ENCODE assay signal across 8 cellular contexts in genomic region chr6:30396833-30397479, GRCh38. TPM values are rescaled to one million over a fixed set of nuclear protein-coding genes. Genes with fewer than 3 reads are reported as not detected.
DNase-seq lines count a peak whose midpoint lies in the region; ATAC-seq and TF ChIP-seq lines count a peak whose summit lies in the region.

No MANE protein-coding gene starts in this region.

- TF ChIP-seq CTCF in GM23338 (conservative IDR thresholded peaks at IDR 0.05; ENCODE audit: low read depth in 2 of 2) (peak; percentile 90 to 98), body of pancreas (IDR thresholded peaks at IDR 0.05) (peak; percentile 53 to 81 (median 77))

- no peak overlapping the region for H3K4me3 ChIP-seq in CD4-positive, CD25-positive, alpha-beta regulatory T cell (ENCODE audit: low read depth, low read length)
- H3K4me3 ChIP-seq in GM23338 (peak overlapping the region; percentile 40; the same call in 1 of the 2 replicates), body of pancreas (no peak overlapping the region), iPS-18c (ENCODE audit: insufficient read depth, low read depth, low read length) (0 out of 2 replicates have a peak overlapping the region, but pooled peaks have one; percentile 15)

- DNase-seq in CD4-positive, CD25-positive, alpha-beta regulatory T cell: peak; percentile 75 to 76 (median 76)
- DNase-seq in GM23338 (ENCODE audit: low spot score) (peak; percentile 95), NCI-H1930 (lab: John Stamatoyannopoulos, UW) (peak; percentile 58 to 79), UCSD-AML1 (lab: John Stamatoyannopoulos, UW; ENCODE audit: unreplicated experiment) (peak; percentile 83), body of pancreas (peak; percentile 74 to 88 (median 80))
- peak; percentile 70 to 90 for DNase-seq in stimulated activated CD4-positive, alpha-beta T cell treated with anti-CD3 and anti-CD28 coated beads, Interleukin-12 subunit alpha, Interleukin-12 subunit beta, amount 100 ng/mL, for 24 hours (ENCODE audit: low read depth in 2 of 2)

- H3K4me2 ChIP-seq in GM23338: peak overlapping the region; percentile 74

- H3K9me3 Mint-ChIP-seq in CD4-positive, CD25-positive, alpha-beta regulatory T cell: no peaks in the 10 kb centered on the region
- H3K9me3 Mint-ChIP-seq in GM23338: no peaks in the 10 kb centered on the region

- intact Hi-C loops in body of pancreas (cut with DNase I): no loop called here

- 16 to 39% methylated on average over 4 to 20 of the region's 20 CpGs for WGBS in body of pancreas, 2 donors

- H3K27me3 ChIP-seq in CD4-positive, CD25-positive, alpha-beta regulatory T cell (ENCODE audit: control insufficient read depth, insufficient read depth, low read length): peaks cover 27% of the 10 kb centered on the region
- 0 out of 2 replicates have a peak, but pooled peaks cover 5% of the 10 kb centered on the region for H3K27me3 ChIP-seq in GM23338 (ENCODE audit: insufficient read depth)
- no peaks in the 10 kb centered on the region for H3K27me3 ChIP-seq in body of pancreas

- H3K27ac ChIP-seq in CD4-positive, CD25-positive, alpha-beta regulatory T cell (ENCODE audit: insufficient read depth, low read length, poor library complexity, severe bottlenecking): no peak overlapping the region
- H3K27ac ChIP-seq in GM23338 (ENCODE audit: low read depth): no peak overlapping the region
- no peak overlapping the region for H3K27ac ChIP-seq in body of pancreas

- no peak for TF ChIP-seq POLR2A in body of pancreas (IDR thresholded peaks at IDR 0.05)

- H2AFZ ChIP-seq in GM23338: peak overlapping the region; percentile 85; the same call in 1 of the 2 replicates

- no peaks in the 10 kb centered on the region for H3K36me3 ChIP-seq in CD4-positive, CD25-positive, alpha-beta regulatory T cell (ENCODE audit: control insufficient read depth, insufficient read depth, low read length)
- H3K36me3 ChIP-seq in GM23338 (ENCODE audit: insufficient read depth) (no peaks in the 10 kb centered on the region), body of pancreas (replicated peaks in 1 of 2; ENCODE audit: insufficient read depth in 1 of 2, low read depth in 2 of 2) (no peaks in the 10 kb centered on the region)

- no peaks in the 10 kb centered on the region for H3K9me3 ChIP-seq in CD4-positive, CD25-positive, alpha-beta regulatory T cell (ENCODE audit: control insufficient read depth in 2 of 2, low read length in 2 of 2)
- H3K9me3 ChIP-seq in body of pancreas (no peaks in the 10 kb centered on the region), iPS-18c (ENCODE audit: control insufficient read depth, insufficient read depth, low read length) (no peaks in the 10 kb centered on the region)

- no peaks in the 10 kb centered on the region for H3K36me3 Mint-ChIP-seq in CD4-positive, CD25-positive, alpha-beta regulatory T cell
- no peaks in the 10 kb centered on the region for H3K36me3 Mint-ChIP-seq in GM23338 (ENCODE audit: low read depth)

- ATAC-seq in CD4-positive, CD25-positive, alpha-beta regulatory T cell (ENCODE audit: low read depth in 2 of 2): peak; percentile 91 to 96
- ATAC-seq in GM23338 (peak; percentile 98), body of pancreas (peak; percentile 91), HG03469 (IDR thresholded peaks at IDR 0.05; ENCODE audit: unreplicated experiment) (no peak)

- H3K79me2 ChIP-seq in GM23338 (replicated peaks; ENCODE audit: insufficient read depth): no peaks in the 10 kb centered on the region

- H3K27me3 Mint-ChIP-seq in CD4-positive, CD25-positive, alpha-beta regulatory T cell: peaks cover 43% of the 10 kb centered on the region
- peaks cover 6% of the 10 kb centered on the region for H3K27me3 Mint-ChIP-seq in GM23338 (ENCODE audit: insufficient read depth, low read depth, poor library complexity)

- 0 out of 2 replicates have a peak, but pooled peaks cover 3% of the 10 kb centered on the region for H3K9me2 ChIP-seq in GM23338 (ENCODE audit: insufficient read depth)

- H4K20me1 ChIP-seq in GM23338 (replicated peaks; ENCODE audit: insufficient read depth): no peaks in the 10 kb centered on the region

- H3K4me1 ChIP-seq in CD4-positive, CD25-positive, alpha-beta regulatory T cell (ENCODE audit: control insufficient read depth, insufficient read depth, low read length, poor library complexity, severe bottlenecking): no peaks in the 10 kb centered on the region
- H3K4me1 ChIP-seq in GM23338 (ENCODE audit: insufficient read depth) (no peaks in the 10 kb centered on the region), body of pancreas (peaks cover 5% of the 10 kb centered on the region)

- H3F3A ChIP-seq in GM23338 (replicated peaks; ENCODE audit: low read depth): no peaks in the 10 kb centered on the region

- no peak overlapping the region for H3K27ac Mint-ChIP-seq in CD4-positive, CD25-positive, alpha-beta regulatory T cell
- no peak overlapping the region for H3K27ac Mint-ChIP-seq in GM23338

- no peak overlapping the region for H3K4me3 Mint-ChIP-seq in CD4-positive, CD25-positive, alpha-beta regulatory T cell
- H3K4me3 Mint-ChIP-seq in GM23338: peak overlapping the region; percentile 28; the same call in 2 of the 3 replicates

- H3K4me1 Mint-ChIP-seq in CD4-positive, CD25-positive, alpha-beta regulatory T cell: peaks cover 0 to 6% (median 2%) of the 10 kb centered on the region in 4 donors
- peaks cover 9% of the 10 kb centered on the region for H3K4me1 Mint-ChIP-seq in GM23338

TF ChIP-seq in GM23338, 12 proteins besides CTCF, POLR2A, EP300 and RAD21:
- peak; percentile 48 for TF ChIP-seq REST (IDR thresholded peaks at IDR 0.05; ENCODE audit: unreplicated experiment)
- TF ChIP-seq EZH2 (IDR thresholded peaks at IDR 0.05; ENCODE audit: low read depth, unreplicated experiment): no peak

RNA-seq across cellular contexts. Expression of gene RPP21, which starts 52.0 kb away (rescaled TPM):
- 38.7 TPM for total RNA-seq in CD4-positive, CD25-positive, alpha-beta regulatory T cell
- polyA plus RNA-seq in CD4-positive, CD25-positive, alpha-beta regulatory T cell: 100 to 1,000 TPM in 2 of 4 donors, 10 to 100 TPM in 2; 86.0 to 122 (median 100) TPM
- total RNA-seq in GM23338 (2014; rRNA removed; shearing (Covaris generic)): 63.7 and 79.3 TPM in 2 replicates
- polyA plus RNA-seq in GM23338 (2016; fragmentation: Nextera tagmentation; extraction: Ambion mirVana): 161 and 178 TPM in 2 replicates
- 10 to 100 TPM; 52.1 to 77.6 TPM for total RNA-seq in body of pancreas

Comparison
In these comparisons a context has a peak if more than half of its experiments do, and no peak if none do; other contexts are left out.
1. H3K4me3 ChIP-seq: peak in GM23338 (single experiment) and iPS-18c (single experiment); none in CD4-positive, CD25-positive, alpha-beta regulatory T cell (single experiment) and body of pancreas (0 of 2).
2. Peak in every context shown above with its lines, with median percentiles within 50 percentile points of each other: DNase-seq.